Comparison of ENCODE assay signal across 32 cellular contexts in the genomic region with DNA sequence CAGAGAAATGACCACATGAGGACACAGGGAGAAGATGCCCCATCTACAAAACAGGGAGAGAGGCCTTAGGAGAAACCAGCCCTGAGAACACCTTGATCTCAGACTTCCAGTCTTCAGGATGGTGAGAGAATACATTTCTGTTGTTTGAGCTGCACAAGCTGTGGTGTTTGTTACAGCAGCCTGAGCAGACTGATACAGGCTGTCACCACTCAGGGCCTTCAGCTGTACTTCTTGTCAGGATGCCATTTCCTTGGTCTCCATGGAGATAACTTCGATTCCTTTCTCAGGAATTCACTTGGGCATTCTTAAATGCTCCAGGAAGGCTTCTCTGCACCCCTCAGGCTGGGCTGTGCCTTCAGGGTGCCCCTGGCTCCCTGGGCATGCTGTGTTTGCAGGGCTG.
"Had no signal": no experiment of that assay in that cellular context is flagged by ENCODE, and none has a peak within 500 bp of the region (broad histone marks: within the 10 kb centered on the region; RNA-seq: fewer than 3 reads in every experiment).

No MANE protein-coding gene starts in this region.

- H3K27me3 Mint-ChIP-seq: natural killer cell treated with Interleukin-12 subunit alpha and Interleukin-12 subunit beta and Interleukin-15 and Interleukin-18, amount 100 ng/mL, for 72 hours; stimulated activated memory B cell treated with anti-CD40 and anti-IgM and Interleukin-4, amounts not matched to agents 10 μg/mL and 1 μg/mL and 100 μg/mL, for 72 hours; type B pancreatic cell had no signal

- H3K4me1 ChIP-seq: esophagus squamous epithelium, lower lobe of right lung, pancreas, testis had no signal

- ATAC-seq: left colon; left ventricle myocardium superior; lower lobe of right lung; mucosa of descending colon; natural killer cell treated with Interleukin-12 subunit alpha and Interleukin-12 subunit beta and Interleukin-15 and Interleukin-18, amount 100 ng/mL, for 72 hours; pancreas; sciatic nerve; stimulated activated memory B cell treated with anti-CD40 and anti-IgM and Interleukin-4, amounts not matched to agents 10 μg/mL and 1 μg/mL and 100 μg/mL, for 72 hours; stimulated activated naive CD8-positive, alpha-beta T cell treated with anti-CD3 and anti-CD28 coated beads, Interleukin-15, Interleukin-2, amounts not matched to agents 100 U/mL and 50 U/mL, for 24 hours had no signal

- H3K4me2 ChIP-seq: smooth muscle cell had no signal

- H3K4me1 Mint-ChIP-seq: immature natural killer cell, memory B cell, neural crest cell had no signal

- H3K4me3 ChIP-seq: coronary artery, esophagus squamous epithelium, lower lobe of right lung, mucosa of descending colon, pancreas, smooth muscle cell, testis, tibial artery had no signal

- H3K4me3 Mint-ChIP-seq: immature natural killer cell; memory B cell; mesothelial cell of epicardium; naive B cell; natural killer cell treated with Interleukin-12 subunit alpha and Interleukin-12 subunit beta and Interleukin-15 and Interleukin-18, amount 100 ng/mL, for 72 hours; neural crest cell; stimulated activated memory B cell treated with anti-CD40 and anti-IgM and Interleukin-4, amounts not matched to agents 10 μg/mL and 1 μg/mL and 100 μg/mL, for 72 hours; type B pancreatic cell had no signal

- H3K36me3 ChIP-seq: esophagus squamous epithelium, lower lobe of right lung, neutrophil, pancreas, tibial artery had no signal

- DNase-seq: dermis blood vessel endothelial cell; effector memory CD4-positive, alpha-beta T cell; esophagus squamous epithelium; hypothalamus; immature natural killer cell; islet precursor cell; kidney glomerular epithelial cell; left colon; left ventricle myocardium superior; lower lobe of right lung; mucosa of descending colon; naive B cell; pancreas; stimulated activated CD4-positive, alpha-beta T cell treated with anti-CD3 and anti-CD28 coated beads, Interleukin-12 subunit alpha, Interleukin-12 subunit beta, amount 100 ng/mL, for 4 hours; stimulated activated CD4-positive, alpha-beta T cell treated with anti-CD3 and anti-CD28 coated beads, Interleukin-1b, Interleukin-23, amount 100 ng/mL, for 48 hours; stimulated activated CD4-positive, alpha-beta T cell treated with anti-CD3 and anti-CD28 coated beads, Interleukin-4, amount 100 ng/mL, for 1 hour; stimulated activated naive CD8-positive, alpha-beta T cell treated with anti-CD3 and anti-CD28 coated beads, Interleukin-15, Interleukin-2, amounts not matched to agents 100 U/mL and 50 U/mL, for 24 hours; substantia nigra; testis; tibial artery had no signal

- H3K27me3 ChIP-seq: esophagus squamous epithelium, neutrophil, pancreas, testis, tibial artery had no signal

- H3K9me3 Mint-ChIP-seq: type B pancreatic cell had no signal

- H3K9me3 ChIP-seq: esophagus squamous epithelium, lower lobe of right lung, neutrophil, pancreas, testis, tibial artery had no signal

- H3K27ac ChIP-seq: coronary artery, esophagus squamous epithelium, lower lobe of right lung, neutrophil, testis, tibial artery had no signal

- FAIRE-seq: endothelial cell of umbilical vein, frontal cortex, pancreas had no signal

- H3K27ac Mint-ChIP-seq: immature natural killer cell; memory B cell; mesothelial cell of epicardium; naive B cell; natural killer cell treated with Interleukin-12 subunit alpha and Interleukin-12 subunit beta and Interleukin-15 and Interleukin-18, amount 100 ng/mL, for 72 hours; stimulated activated memory B cell treated with anti-CD40 and anti-IgM and Interleukin-4, amounts not matched to agents 10 μg/mL and 1 μg/mL and 100 μg/mL, for 72 hours; type B pancreatic cell had no signal

- H3K36me3 Mint-ChIP-seq: memory B cell; mesothelial cell of epicardium; naive B cell; natural killer cell treated with Interleukin-12 subunit alpha and Interleukin-12 subunit beta and Interleukin-15 and Interleukin-18, amount 100 ng/mL, for 72 hours; stimulated activated memory B cell treated with anti-CD40 and anti-IgM and Interleukin-4, amounts not matched to agents 10 μg/mL and 1 μg/mL and 100 μg/mL, for 72 hours; type B pancreatic cell had no signal
